In genomic region chr7:20440472-20441105, GRCh38 we compare ENCODE assay signal across 9 cellular contexts.
A peak's percentile ranks its signal among the peaks of the same experiment; 100 is the strongest.
DNase-seq lines count a peak whose midpoint lies in the region; ATAC-seq, FAIRE-seq and TF ChIP-seq lines count a peak whose summit lies in the region.
"Had no signal": no experiment of that assay in that cellular context is flagged by ENCODE, and none has a peak within 500 bp of the region (broad histone marks: within the 10 kb centered on the region; RNA-seq: fewer than 3 reads in every experiment).

No MANE protein-coding gene starts in this region.

- no TSS peak for BruUV-seq in HepG2 (replicated peaks; lab: Mats Ljungman, UMichigan)

- no peak for TF ChIP-seq POLR2A in HepG2 (IDR thresholded peaks at IDR 0.05; ENCODE audit: insufficient read depth in 1 of 2, low read depth in 2 of 2, low read length in 2 of 2)
- TF ChIP-seq POLR2A in right lobe of liver (IDR thresholded peaks at IDR 0.05), result no peak

- H3K27ac ChIP-seq in HepG2 (ENCODE audit: extremely low read length, insufficient read depth, low read length) (no peak overlapping the region), right lobe of liver (no peak overlapping the region), RWPE2 (ENCODE audit: poor library complexity, severe bottlenecking) (no peak overlapping the region)

- TF ChIP-seq CTCF in HepG2 (CRISPR knock-in tag; IDR thresholded peaks at IDR 0.05), result peak; percentile 51
- peak in 1 of 4 donors; percentile 20 for TF ChIP-seq CTCF in right lobe of liver (IDR thresholded peaks at IDR 0.05)
- TF ChIP-seq CTCF in RWPE2 (IDR thresholded peaks at IDR 0.05; ENCODE audit: poor library complexity, severe bottlenecking), result peak; percentile 44

- H4K20me1 ChIP-seq in HepG2 (ENCODE audit: insufficient read depth, low read length), result no peaks in the 10 kb centered on the region

- H3K27me3 ChIP-seq in HepG2 (ENCODE audit: control insufficient read depth in 1 of 2, insufficient read depth in 2 of 2, low read length in 2 of 2) (no peaks in the 10 kb centered on the region), right lobe of liver (no peaks in the 10 kb centered on the region), RWPE2 (ENCODE audit: insufficient read depth, poor library complexity, severe bottlenecking) (no peaks in the 10 kb centered on the region)

- peak; percentile 43; the same call in 1 of the 3 replicates for ATAC-seq in HepG2
- ATAC-seq in right lobe of liver, result no peak
- no peak for ATAC-seq in RWPE2 (ENCODE audit: low read depth)
- no peak for ATAC-seq in GM21360 (IDR thresholded peaks at IDR 0.05; ENCODE audit: unreplicated experiment)

- H3K4me1 ChIP-seq in HepG2 (ENCODE audit: insufficient read depth, low read length) (no peaks in the 10 kb centered on the region), right lobe of liver (no peaks in the 10 kb centered on the region), RWPE2 (ENCODE audit: insufficient read depth, poor library complexity, severe bottlenecking) (no peaks in the 10 kb centered on the region)

- no peak overlapping the region for H3K9ac ChIP-seq in HepG2 (ENCODE audit: insufficient read depth, low read depth, low read length)

- H3K9me3 ChIP-seq in HepG2 (ENCODE audit: low read length), result peaks cover 11% of the 10 kb centered on the region
- no peaks in the 10 kb centered on the region for H3K9me3 ChIP-seq in right lobe of liver
- peaks cover 2% of the 10 kb centered on the region for H3K9me3 ChIP-seq in RWPE2 (ENCODE audit: severe bottlenecking)

- DNase-seq in HepG2 (ENCODE audit: low spot score) (peak; percentile 4), right lobe of liver (no peak), RWPE2 (ENCODE audit: low spot score) (no peak), glomerular endothelial cell (ENCODE audit: extremely low read depth, low read depth, low spot score) (peak; percentile 12), CD1c-positive myeloid dendritic cell (ENCODE audit: extremely low spot score) (no peak), NCI-H1436 treated with DMSO at 0.1 percent for 48 hours (lab: John Stamatoyannopoulos, UW) (no peak), T-helper 9 cell (no peak)

- H3K4me2 ChIP-seq in HepG2 (ENCODE audit: low read depth, low read length), result no peak overlapping the region

- H3K36me3 ChIP-seq in HepG2 (replicated peaks in 1 of 2; ENCODE audit: control insufficient read depth in 1 of 2, insufficient read depth in 2 of 2, low read length in 2 of 2), result no peaks in the 10 kb centered on the region
- no peaks in the 10 kb centered on the region for H3K36me3 ChIP-seq in right lobe of liver
- H3K36me3 ChIP-seq in RWPE2 (ENCODE audit: low read depth), result no peaks in the 10 kb centered on the region

- no peak for FAIRE-seq in HepG2 (lab: Jason Lieb, UNC)
- FAIRE-seq: GM18507 had no signal

- TF ChIP-seq EP300 in HepG2 (IDR thresholded peaks at IDR 0.05; ENCODE audit: low read depth in 2 of 2, low read length in 2 of 2) (no peak), HepG2 (CRISPR knock-in tag; IDR thresholded peaks at IDR 0.05; ENCODE audit: borderline replicate concordance) (no peak)

- no peak for TF ChIP-seq RAD21 in HepG2 (CRISPR knock-in tag; IDR thresholded peaks at IDR 0.05)

- no peaks in the 10 kb centered on the region for H3K79me2 ChIP-seq in HepG2 (ENCODE audit: insufficient read depth, low read length)

- WGBS in HepG2 (ENCODE audit: low lambda C conversion rate), result 46% methylated on average over 9 of the region's 9 CpGs
- 65% methylated on average over 9 of the region's 9 CpGs for WGBS in right lobe of liver (ENCODE audit: insufficient coverage, low coverage, low lambda C conversion rate, missing lambda C conversion rate)

- CTCF ChIA-PET in HepG2 (lab: Yijun Ruan, JAX; ENCODE audit: low intra/inter-chr PET ratio, low total read pairs), result no interaction called here

- H3K4me3 ChIP-seq in HepG2 (replicated peaks in 1 of 3; ENCODE audit: insufficient read depth in 1 of 3, low read depth in 2 of 3, low read length in 3 of 3) (no peak overlapping the region), right lobe of liver (no peak overlapping the region), RWPE2 (ENCODE audit: severe bottlenecking) (no peak overlapping the region)

- in situ Hi-C loops in HepG2 (cut with HindIII; ENCODE audit: extremely low pct_ligation_motif_present, low pct_unique_long_range_greater_than_20kb), result no loop called here

- no peak overlapping the region for H2AFZ ChIP-seq in HepG2 (ENCODE audit: low read length)

- POLR2A ChIA-PET in HepG2 (lab: Yijun Ruan, JAX), result no interaction called here

- intact Hi-C loops in HepG2 (cut with micrococcal nuclease; ENCODE audit: unreplicated experiment), result no loop called here
- intact Hi-C loops in right lobe of liver (cut with DNase I), result no loop called here

TF ChIP-seq in HepG2, 621 proteins besides CTCF, POLR2A, EP300 and RAD21:
- TF ChIP-seq MTERF4 (CRISPR knock-in tag; IDR thresholded peaks at IDR 0.05) (no peak), STAG1 (CRISPR knock-in tag; IDR thresholded peaks at IDR 0.05) (peak; percentile 31)

Comparison
In these comparisons a context has a peak if more than half of its experiments do, and no peak if none do; other contexts are left out.
1. DNase-seq: peak in HepG2 (single experiment) and glomerular endothelial cell (single experiment); none in right lobe of liver (0 of 3), RWPE2 (single experiment), CD1c-positive myeloid dendritic cell (single experiment), NCI-H1436 treated with DMSO at 0.1 percent for 48 hours (single experiment) and T-helper 9 cell (single experiment).